1 cellular context compared by ENCODE assay signal in the genomic region with DNA sequence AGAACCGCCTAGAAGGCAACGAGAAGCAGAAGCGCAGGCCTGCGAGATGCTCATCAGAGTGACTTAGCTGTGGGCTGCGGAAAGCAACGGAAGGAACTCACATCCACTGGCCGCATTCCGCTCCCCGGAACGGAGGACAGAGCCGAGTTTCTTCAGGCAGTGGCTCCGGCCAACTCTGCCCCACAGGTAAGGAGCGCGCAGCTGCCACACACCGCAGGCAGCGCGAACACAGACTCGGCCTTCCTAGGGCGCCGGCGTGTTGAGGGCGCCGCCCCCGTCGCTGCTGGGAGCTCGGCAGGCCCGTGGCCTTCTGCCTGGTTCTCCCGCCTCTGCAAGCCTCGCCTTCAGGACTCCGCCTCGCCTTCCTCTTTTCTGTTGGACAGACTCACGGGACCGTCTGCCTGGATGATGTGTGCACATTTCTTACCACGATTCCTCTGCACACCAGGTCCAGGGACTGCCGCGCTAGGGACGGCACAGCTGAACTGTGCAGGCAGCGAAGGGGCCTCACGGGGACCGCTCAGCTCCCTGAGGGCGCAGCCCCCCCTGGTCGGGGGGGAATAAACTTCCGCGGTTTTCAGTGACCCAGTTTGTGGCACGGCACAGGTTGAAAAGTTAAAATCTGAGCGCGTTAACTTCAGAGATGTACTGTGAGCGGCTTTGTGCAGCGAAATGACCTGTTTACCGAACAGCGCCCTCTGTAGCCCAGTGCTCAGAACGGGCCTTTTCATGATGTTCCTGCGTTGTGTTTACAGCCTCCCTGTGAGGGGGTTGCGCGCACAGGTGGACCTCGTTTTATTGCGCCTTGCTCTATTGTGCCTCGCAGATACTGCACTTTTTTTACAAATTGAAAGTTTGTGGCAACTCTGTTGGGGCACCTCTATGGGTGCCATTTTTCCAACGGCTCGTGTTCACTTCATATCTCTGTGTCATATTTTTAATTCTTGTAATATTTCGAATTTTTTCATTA.
A peak's percentile ranks its signal among the peaks of the same experiment; 100 is the strongest.
TF ChIP-seq lines count a peak whose summit lies in the region.

No MANE protein-coding gene starts in this region.

TF ChIP-seq in WTC11, 78 proteins besides CTCF, POLR2A, EP300 and RAD21 (continued from another document and continues in another):
- TF ChIP-seq, protein P1, sequence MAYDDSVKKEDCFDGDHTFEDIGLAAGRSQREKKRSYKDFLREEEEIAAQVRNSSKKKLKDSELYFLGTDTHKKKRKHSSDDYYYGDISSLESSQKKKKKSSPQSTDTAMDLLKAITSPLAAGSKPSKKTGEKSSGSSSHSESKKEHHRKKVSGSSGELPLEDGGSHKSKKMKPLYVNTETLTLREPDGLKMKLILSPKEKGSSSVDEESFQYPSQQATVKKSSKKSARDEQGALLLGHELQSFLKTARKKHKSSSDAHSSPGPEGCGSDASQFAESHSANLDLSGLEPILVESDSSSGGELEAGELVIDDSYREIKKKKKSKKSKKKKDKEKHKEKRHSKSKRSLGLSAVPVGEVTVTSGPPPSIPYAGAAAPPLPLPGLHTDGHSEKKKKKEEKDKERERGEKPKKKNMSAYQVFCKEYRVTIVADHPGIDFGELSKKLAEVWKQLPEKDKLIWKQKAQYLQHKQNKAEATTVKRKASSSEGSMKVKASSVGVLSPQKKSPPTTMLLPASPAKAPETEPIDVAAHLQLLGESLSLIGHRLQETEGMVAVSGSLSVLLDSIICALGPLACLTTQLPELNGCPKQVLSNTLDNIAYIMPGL (CRISPR knock-in tag; IDR thresholded peaks at IDR 0.05), result peak; percentile 89
- TF ChIP-seq, protein P2, sequence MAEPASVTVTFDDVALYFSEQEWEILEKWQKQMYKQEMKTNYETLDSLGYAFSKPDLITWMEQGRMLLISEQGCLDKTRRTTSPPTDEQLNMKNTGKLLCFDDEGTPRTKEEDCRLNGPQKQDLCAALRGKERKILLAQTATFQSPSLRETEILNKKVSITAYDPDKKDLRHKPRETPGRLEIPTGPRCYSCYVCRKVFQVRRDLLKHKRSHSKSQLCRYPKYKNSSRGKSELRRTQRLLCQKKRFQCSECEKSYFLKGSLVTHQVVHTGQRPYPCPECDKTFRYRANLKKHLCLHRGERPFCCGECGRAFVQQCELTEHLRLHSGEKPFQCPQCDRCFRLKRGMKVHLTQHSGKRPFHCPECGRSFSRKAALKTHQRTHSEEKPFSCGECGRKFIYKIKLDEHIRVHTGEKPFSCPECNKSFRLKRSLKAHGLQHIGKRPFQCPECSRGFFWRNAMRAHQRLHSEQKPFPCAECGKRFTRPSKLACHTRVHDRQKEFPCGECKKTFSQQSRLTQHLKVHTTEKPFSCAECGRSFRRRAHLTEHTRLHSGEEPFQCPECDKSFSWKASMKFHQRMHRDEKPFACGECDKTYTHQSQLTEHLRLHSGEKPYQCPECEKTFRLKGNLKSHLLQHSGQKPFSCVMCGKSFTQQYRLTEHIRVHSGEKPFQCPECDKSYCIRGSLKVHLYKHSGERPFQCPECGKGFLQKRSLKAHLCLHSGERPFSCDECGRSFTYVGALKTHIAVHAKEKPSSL (CRISPR knock-in tag; conservative IDR thresholded peaks at IDR 0.05), result no peak
- TF ChIP-seq, protein P3, sequence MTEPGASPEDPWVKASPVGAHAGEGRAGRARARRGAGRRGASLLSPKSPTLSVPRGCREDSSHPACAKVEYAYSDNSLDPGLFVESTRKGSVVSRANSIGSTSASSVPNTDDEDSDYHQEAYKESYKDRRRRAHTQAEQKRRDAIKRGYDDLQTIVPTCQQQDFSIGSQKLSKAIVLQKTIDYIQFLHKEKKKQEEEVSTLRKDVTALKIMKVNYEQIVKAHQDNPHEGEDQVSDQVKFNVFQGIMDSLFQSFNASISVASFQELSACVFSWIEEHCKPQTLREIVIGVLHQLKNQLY (CRISPR knock-in tag; IDR thresholded peaks at IDR 0.05), result no peak
- TF ChIP-seq HMGA2 (CRISPR knock-in tag; IDR thresholded peaks at IDR 0.05), result no peak
- TF ChIP-seq, protein P4, sequence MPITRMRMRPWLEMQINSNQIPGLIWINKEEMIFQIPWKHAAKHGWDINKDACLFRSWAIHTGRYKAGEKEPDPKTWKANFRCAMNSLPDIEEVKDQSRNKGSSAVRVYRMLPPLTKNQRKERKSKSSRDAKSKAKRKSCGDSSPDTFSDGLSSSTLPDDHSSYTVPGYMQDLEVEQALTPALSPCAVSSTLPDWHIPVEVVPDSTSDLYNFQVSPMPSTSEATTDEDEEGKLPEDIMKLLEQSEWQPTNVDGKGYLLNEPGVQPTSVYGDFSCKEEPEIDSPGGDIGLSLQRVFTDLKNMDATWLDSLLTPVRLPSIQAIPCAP (CRISPR knock-in tag; IDR thresholded peaks at IDR 0.05), result peak; percentile 65
- TF ChIP-seq IRF2 (CRISPR knock-in tag; IDR thresholded peaks at IDR 0.05; ENCODE audit: borderline replicate concordance, low read depth), result no peak
- TF ChIP-seq SP1 (CRISPR knock-in tag; conservative IDR thresholded peaks at IDR 0.05), result no peak; the same call in 1 of the 2 replicates
- no peak for TF ChIP-seq NR1H2 (CRISPR knock-in tag; IDR thresholded peaks at IDR 0.05)
- no peak for TF ChIP-seq TEAD4 (CRISPR knock-in tag; IDR thresholded peaks at IDR 0.05)
- no peak for TF ChIP-seq ZNF138 (CRISPR knock-in tag; conservative IDR thresholded peaks at IDR 0.05)
- TF ChIP-seq KAT7 (CRISPR knock-in tag; IDR thresholded peaks at IDR 0.05; ENCODE audit: borderline replicate concordance), result peak; percentile 77; the same call in 1 of the 2 replicates
- TF ChIP-seq CREB1 (CRISPR knock-in tag; IDR thresholded peaks at IDR 0.05), result no peak
- TF ChIP-seq, protein P5, sequence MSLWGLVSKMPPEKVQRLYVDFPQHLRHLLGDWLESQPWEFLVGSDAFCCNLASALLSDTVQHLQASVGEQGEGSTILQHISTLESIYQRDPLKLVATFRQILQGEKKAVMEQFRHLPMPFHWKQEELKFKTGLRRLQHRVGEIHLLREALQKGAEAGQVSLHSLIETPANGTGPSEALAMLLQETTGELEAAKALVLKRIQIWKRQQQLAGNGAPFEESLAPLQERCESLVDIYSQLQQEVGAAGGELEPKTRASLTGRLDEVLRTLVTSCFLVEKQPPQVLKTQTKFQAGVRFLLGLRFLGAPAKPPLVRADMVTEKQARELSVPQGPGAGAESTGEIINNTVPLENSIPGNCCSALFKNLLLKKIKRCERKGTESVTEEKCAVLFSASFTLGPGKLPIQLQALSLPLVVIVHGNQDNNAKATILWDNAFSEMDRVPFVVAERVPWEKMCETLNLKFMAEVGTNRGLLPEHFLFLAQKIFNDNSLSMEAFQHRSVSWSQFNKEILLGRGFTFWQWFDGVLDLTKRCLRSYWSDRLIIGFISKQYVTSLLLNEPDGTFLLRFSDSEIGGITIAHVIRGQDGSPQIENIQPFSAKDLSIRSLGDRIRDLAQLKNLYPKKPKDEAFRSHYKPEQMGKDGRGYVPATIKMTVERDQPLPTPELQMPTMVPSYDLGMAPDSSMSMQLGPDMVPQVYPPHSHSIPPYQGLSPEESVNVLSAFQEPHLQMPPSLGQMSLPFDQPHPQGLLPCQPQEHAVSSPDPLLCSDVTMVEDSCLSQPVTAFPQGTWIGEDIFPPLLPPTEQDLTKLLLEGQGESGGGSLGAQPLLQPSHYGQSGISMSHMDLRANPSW (CRISPR knock-in tag; conservative IDR thresholded peaks at IDR 0.05; ENCODE audit: low read depth), result no peak
- TF ChIP-seq, protein P6, sequence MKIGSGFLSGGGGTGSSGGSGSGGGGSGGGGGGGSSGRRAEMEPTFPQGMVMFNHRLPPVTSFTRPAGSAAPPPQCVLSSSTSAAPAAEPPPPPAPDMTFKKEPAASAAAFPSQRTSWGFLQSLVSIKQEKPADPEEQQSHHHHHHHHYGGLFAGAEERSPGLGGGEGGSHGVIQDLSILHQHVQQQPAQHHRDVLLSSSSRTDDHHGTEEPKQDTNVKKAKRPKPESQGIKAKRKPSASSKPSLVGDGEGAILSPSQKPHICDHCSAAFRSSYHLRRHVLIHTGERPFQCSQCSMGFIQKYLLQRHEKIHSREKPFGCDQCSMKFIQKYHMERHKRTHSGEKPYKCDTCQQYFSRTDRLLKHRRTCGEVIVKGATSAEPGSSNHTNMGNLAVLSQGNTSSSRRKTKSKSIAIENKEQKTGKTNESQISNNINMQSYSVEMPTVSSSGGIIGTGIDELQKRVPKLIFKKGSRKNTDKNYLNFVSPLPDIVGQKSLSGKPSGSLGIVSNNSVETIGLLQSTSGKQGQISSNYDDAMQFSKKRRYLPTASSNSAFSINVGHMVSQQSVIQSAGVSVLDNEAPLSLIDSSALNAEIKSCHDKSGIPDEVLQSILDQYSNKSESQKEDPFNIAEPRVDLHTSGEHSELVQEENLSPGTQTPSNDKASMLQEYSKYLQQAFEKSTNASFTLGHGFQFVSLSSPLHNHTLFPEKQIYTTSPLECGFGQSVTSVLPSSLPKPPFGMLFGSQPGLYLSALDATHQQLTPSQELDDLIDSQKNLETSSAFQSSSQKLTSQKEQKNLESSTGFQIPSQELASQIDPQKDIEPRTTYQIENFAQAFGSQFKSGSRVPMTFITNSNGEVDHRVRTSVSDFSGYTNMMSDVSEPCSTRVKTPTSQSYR (CRISPR knock-in tag; IDR thresholded peaks at IDR 0.05), result no peak
- no peak; the same call in 1 of the 2 replicates for TF ChIP-seq ATF1 (CRISPR knock-in tag; IDR thresholded peaks at IDR 0.05)
- TF ChIP-seq SOX15 (CRISPR knock-in tag; IDR thresholded peaks at IDR 0.05), result no peak
- TF ChIP-seq ZBTB21 (CRISPR knock-in tag; IDR thresholded peaks at IDR 0.05; ENCODE audit: borderline replicate concordance), result no peak
- no peak for TF ChIP-seq TCF7 (CRISPR knock-in tag; IDR thresholded peaks at IDR 0.05; ENCODE audit: low read depth)
- TF ChIP-seq ETV6 (CRISPR knock-in tag; IDR thresholded peaks at IDR 0.05), result peak; percentile 48
- TF ChIP-seq CREM (CRISPR knock-in tag; IDR thresholded peaks at IDR 0.05), result peak; percentile 34; the same call in 1 of the 2 replicates
- TF ChIP-seq ZNF317 (CRISPR knock-in tag; IDR thresholded peaks at IDR 0.05; ENCODE audit: borderline replicate concordance, low read depth), result no peak
- TF ChIP-seq ZNF232 (CRISPR knock-in tag; IDR thresholded peaks at IDR 0.05), result no peak
- TF ChIP-seq, protein P7, sequence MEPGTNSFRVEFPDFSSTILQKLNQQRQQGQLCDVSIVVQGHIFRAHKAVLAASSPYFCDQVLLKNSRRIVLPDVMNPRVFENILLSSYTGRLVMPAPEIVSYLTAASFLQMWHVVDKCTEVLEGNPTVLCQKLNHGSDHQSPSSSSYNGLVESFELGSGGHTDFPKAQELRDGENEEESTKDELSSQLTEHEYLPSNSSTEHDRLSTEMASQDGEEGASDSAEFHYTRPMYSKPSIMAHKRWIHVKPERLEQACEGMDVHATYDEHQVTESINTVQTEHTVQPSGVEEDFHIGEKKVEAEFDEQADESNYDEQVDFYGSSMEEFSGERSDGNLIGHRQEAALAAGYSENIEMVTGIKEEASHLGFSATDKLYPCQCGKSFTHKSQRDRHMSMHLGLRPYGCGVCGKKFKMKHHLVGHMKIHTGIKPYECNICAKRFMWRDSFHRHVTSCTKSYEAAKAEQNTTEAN (CRISPR knock-in tag; IDR thresholded peaks at IDR 0.05), result peak; percentile 89
- peak; percentile 52; the same call in 1 of the 2 replicates for TF ChIP-seq TEAD1 (CRISPR knock-in tag; IDR thresholded peaks at IDR 0.05)
- TF ChIP-seq, protein P8, sequence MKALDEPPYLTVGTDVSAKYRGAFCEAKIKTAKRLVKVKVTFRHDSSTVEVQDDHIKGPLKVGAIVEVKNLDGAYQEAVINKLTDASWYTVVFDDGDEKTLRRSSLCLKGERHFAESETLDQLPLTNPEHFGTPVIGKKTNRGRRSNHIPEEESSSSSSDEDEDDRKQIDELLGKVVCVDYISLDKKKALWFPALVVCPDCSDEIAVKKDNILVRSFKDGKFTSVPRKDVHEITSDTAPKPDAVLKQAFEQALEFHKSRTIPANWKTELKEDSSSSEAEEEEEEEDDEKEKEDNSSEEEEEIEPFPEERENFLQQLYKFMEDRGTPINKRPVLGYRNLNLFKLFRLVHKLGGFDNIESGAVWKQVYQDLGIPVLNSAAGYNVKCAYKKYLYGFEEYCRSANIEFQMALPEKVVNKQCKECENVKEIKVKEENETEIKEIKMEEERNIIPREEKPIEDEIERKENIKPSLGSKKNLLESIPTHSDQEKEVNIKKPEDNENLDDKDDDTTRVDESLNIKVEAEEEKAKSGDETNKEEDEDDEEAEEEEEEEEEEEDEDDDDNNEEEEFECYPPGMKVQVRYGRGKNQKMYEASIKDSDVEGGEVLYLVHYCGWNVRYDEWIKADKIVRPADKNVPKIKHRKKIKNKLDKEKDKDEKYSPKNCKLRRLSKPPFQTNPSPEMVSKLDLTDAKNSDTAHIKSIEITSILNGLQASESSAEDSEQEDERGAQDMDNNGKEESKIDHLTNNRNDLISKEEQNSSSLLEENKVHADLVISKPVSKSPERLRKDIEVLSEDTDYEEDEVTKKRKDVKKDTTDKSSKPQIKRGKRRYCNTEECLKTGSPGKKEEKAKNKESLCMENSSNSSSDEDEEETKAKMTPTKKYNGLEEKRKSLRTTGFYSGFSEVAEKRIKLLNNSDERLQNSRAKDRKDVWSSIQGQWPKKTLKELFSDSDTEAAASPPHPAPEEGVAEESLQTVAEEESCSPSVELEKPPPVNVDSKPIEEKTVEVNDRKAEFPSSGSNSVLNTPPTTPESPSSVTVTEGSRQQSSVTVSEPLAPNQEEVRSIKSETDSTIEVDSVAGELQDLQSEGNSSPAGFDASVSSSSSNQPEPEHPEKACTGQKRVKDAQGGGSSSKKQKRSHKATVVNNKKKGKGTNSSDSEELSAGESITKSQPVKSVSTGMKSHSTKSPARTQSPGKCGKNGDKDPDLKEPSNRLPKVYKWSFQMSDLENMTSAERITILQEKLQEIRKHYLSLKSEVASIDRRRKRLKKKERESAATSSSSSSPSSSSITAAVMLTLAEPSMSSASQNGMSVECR (CRISPR knock-in tag; IDR thresholded peaks at IDR 0.05; ENCODE audit: borderline replicate concordance), result 0 out of 2 replicates have a peak, but pooled peaks have one; percentile 58
- TF ChIP-seq, protein P9, sequence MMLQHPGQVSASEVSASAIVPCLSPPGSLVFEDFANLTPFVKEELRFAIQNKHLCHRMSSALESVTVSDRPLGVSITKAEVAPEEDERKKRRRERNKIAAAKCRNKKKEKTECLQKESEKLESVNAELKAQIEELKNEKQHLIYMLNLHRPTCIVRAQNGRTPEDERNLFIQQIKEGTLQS (CRISPR knock-in tag; conservative IDR thresholded peaks at IDR 0.05), result no peak
- no peak for TF ChIP-seq PRRX2 (CRISPR knock-in tag; IDR thresholded peaks at IDR 0.05)
- TF ChIP-seq, protein P10, sequence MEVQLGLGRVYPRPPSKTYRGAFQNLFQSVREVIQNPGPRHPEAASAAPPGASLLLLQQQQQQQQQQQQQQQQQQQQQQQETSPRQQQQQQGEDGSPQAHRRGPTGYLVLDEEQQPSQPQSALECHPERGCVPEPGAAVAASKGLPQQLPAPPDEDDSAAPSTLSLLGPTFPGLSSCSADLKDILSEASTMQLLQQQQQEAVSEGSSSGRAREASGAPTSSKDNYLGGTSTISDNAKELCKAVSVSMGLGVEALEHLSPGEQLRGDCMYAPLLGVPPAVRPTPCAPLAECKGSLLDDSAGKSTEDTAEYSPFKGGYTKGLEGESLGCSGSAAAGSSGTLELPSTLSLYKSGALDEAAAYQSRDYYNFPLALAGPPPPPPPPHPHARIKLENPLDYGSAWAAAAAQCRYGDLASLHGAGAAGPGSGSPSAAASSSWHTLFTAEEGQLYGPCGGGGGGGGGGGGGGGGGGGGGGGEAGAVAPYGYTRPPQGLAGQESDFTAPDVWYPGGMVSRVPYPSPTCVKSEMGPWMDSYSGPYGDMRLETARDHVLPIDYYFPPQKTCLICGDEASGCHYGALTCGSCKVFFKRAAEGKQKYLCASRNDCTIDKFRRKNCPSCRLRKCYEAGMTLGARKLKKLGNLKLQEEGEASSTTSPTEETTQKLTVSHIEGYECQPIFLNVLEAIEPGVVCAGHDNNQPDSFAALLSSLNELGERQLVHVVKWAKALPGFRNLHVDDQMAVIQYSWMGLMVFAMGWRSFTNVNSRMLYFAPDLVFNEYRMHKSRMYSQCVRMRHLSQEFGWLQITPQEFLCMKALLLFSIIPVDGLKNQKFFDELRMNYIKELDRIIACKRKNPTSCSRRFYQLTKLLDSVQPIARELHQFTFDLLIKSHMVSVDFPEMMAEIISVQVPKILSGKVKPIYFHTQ (CRISPR knock-in tag; IDR thresholded peaks at IDR 0.05), result no peak
